Comparison of ENCODE assay signal across 2 cellular contexts in the genomic region with DNA sequence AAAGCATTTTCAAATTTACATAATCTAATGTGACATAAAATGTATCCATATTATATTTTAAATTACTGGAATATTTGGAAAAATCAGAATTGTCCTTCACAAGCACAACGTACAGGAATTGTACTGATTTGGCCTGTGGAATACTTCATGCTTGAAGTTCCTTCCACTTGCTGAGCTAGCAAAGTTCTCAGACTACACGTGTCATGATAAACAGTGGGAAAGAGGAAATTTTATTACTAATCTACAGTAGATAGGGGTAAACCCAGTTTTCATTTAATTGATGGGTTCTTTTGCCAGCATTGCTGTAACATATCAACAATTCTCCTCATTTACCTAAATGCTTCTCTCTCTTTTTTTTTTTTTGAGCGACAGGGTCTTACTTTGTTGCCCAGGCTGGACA.
TF ChIP-seq lines count a peak whose summit lies in the region.

No MANE protein-coding gene starts in this region.

TF ChIP-seq in K562, 482 proteins besides CTCF, POLR2A, EP300 and RAD21:
- TF ChIP-seq DNMT1 (IDR thresholded peaks at IDR 0.05) (no peak), C11orf30 (IDR thresholded peaks at IDR 0.05; ENCODE audit: low read depth) (peak; percentile 22; the same call in 1 of the 2 replicates), ZNF316 (IDR thresholded peaks at IDR 0.05) (0 out of 2 replicates have a peak, but pooled peaks have one; percentile 18), NFIX (CRISPR knock-in tag; IDR thresholded peaks at IDR 0.05; ENCODE audit: low read depth) (no peak), FOXM1 (IDR thresholded peaks at IDR 0.05; ENCODE audit: low read depth) (no peak), FOXM1 (CRISPR knock-in tag; IDR thresholded peaks at IDR 0.05; ENCODE audit: low read depth) (no peak), KDM2B (CRISPR knock-in tag; IDR thresholded peaks at IDR 0.05) (no peak)
- TF ChIP-seq, protein P1, sequence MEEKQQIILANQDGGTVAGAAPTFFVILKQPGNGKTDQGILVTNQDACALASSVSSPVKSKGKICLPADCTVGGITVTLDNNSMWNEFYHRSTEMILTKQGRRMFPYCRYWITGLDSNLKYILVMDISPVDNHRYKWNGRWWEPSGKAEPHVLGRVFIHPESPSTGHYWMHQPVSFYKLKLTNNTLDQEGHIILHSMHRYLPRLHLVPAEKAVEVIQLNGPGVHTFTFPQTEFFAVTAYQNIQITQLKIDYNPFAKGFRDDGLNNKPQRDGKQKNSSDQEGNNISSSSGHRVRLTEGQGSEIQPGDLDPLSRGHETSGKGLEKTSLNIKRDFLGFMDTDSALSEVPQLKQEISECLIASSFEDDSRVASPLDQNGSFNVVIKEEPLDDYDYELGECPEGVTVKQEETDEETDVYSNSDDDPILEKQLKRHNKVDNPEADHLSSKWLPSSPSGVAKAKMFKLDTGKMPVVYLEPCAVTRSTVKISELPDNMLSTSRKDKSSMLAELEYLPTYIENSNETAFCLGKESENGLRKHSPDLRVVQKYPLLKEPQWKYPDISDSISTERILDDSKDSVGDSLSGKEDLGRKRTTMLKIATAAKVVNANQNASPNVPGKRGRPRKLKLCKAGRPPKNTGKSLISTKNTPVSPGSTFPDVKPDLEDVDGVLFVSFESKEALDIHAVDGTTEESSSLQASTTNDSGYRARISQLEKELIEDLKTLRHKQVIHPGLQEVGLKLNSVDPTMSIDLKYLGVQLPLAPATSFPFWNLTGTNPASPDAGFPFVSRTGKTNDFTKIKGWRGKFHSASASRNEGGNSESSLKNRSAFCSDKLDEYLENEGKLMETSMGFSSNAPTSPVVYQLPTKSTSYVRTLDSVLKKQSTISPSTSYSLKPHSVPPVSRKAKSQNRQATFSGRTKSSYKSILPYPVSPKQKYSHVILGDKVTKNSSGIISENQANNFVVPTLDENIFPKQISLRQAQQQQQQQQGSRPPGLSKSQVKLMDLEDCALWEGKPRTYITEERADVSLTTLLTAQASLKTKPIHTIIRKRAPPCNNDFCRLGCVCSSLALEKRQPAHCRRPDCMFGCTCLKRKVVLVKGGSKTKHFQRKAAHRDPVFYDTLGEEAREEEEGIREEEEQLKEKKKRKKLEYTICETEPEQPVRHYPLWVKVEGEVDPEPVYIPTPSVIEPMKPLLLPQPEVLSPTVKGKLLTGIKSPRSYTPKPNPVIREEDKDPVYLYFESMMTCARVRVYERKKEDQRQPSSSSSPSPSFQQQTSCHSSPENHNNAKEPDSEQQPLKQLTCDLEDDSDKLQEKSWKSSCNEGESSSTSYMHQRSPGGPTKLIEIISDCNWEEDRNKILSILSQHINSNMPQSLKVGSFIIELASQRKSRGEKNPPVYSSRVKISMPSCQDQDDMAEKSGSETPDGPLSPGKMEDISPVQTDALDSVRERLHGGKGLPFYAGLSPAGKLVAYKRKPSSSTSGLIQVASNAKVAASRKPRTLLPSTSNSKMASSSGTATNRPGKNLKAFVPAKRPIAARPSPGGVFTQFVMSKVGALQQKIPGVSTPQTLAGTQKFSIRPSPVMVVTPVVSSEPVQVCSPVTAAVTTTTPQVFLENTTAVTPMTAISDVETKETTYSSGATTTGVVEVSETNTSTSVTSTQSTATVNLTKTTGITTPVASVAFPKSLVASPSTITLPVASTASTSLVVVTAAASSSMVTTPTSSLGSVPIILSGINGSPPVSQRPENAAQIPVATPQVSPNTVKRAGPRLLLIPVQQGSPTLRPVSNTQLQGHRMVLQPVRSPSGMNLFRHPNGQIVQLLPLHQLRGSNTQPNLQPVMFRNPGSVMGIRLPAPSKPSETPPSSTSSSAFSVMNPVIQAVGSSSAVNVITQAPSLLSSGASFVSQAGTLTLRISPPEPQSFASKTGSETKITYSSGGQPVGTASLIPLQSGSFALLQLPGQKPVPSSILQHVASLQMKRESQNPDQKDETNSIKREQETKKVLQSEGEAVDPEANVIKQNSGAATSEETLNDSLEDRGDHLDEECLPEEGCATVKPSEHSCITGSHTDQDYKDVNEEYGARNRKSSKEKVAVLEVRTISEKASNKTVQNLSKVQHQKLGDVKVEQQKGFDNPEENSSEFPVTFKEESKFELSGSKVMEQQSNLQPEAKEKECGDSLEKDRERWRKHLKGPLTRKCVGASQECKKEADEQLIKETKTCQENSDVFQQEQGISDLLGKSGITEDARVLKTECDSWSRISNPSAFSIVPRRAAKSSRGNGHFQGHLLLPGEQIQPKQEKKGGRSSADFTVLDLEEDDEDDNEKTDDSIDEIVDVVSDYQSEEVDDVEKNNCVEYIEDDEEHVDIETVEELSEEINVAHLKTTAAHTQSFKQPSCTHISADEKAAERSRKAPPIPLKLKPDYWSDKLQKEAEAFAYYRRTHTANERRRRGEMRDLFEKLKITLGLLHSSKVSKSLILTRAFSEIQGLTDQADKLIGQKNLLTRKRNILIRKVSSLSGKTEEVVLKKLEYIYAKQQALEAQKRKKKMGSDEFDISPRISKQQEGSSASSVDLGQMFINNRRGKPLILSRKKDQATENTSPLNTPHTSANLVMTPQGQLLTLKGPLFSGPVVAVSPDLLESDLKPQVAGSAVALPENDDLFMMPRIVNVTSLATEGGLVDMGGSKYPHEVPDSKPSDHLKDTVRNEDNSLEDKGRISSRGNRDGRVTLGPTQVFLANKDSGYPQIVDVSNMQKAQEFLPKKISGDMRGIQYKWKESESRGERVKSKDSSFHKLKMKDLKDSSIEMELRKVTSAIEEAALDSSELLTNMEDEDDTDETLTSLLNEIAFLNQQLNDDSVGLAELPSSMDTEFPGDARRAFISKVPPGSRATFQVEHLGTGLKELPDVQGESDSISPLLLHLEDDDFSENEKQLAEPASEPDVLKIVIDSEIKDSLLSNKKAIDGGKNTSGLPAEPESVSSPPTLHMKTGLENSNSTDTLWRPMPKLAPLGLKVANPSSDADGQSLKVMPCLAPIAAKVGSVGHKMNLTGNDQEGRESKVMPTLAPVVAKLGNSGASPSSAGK (IDR thresholded peaks at IDR 0.05), result 0 out of 2 replicates have a peak, but pooled peaks have one; percentile 9
- TF ChIP-seq, protein P2, sequence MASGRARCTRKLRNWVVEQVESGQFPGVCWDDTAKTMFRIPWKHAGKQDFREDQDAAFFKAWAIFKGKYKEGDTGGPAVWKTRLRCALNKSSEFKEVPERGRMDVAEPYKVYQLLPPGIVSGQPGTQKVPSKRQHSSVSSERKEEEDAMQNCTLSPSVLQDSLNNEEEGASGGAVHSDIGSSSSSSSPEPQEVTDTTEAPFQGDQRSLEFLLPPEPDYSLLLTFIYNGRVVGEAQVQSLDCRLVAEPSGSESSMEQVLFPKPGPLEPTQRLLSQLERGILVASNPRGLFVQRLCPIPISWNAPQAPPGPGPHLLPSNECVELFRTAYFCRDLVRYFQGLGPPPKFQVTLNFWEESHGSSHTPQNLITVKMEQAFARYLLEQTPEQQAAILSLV (tag; IDR thresholded peaks at IDR 0.05), result no peak
TF ChIP-seq in K562: peak in this region for 3.

TF ChIP-seq in endothelial cell of umbilical vein, 7 proteins besides CTCF, POLR2A, EP300 and RAD21:
- TF ChIP-seq FOS (IDR thresholded peaks at IDR 0.05; ENCODE audit: borderline replicate concordance, insufficient read depth, low read length) (no peak), EZH2 (IDR thresholded peaks at IDR 0.05; ENCODE audit: borderline replicate concordance, low read depth, low read length, severe bottlenecking) (no peak), JUN (IDR thresholded peaks at IDR 0.05; ENCODE audit: borderline replicate concordance, insufficient read depth, insufficient read length, low read depth) (no peak), MYC (IDR thresholded peaks at IDR 0.05; ENCODE audit: low read depth, low read length) (no peak), POLR2AphosphoS5 (IDR thresholded peaks at IDR 0.05; ENCODE audit: insufficient read depth, low read depth, low read length) (no peak), GATA2 (IDR thresholded peaks at IDR 0.05; ENCODE audit: insufficient read depth, insufficient read length, low read depth, low read length) (no peak)
- TF ChIP-seq, protein P3, sequence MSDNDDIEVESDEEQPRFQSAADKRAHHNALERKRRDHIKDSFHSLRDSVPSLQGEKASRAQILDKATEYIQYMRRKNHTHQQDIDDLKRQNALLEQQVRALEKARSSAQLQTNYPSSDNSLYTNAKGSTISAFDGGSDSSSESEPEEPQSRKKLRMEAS (IDR thresholded peaks at IDR 0.05; ENCODE audit: insufficient read depth, insufficient read length), result no peak
TF ChIP-seq in endothelial cell of umbilical vein: peak in this region for 0.
